ENCODE assay signal across 8 cellular contexts in genomic region chr5:133052317-133053175, GRCh38. TPM values are rescaled to one million over a fixed set of nuclear protein-coding genes. Genes with fewer than 3 reads are reported as not detected.
DNase-seq lines count a peak whose midpoint lies in the region; ATAC-seq and TF ChIP-seq lines count a peak whose summit lies in the region.

No MANE protein-coding gene starts in this region.

- peak overlapping the region; percentile 97 for H3K9ac ChIP-seq in OCI-LY3 (ENCODE audit: low read length)

- H2AFZ ChIP-seq in OCI-LY3 (ENCODE audit: low read depth, low read length): no peak overlapping the region; the same call in 1 of the 2 replicates

- no peaks in the 10 kb centered on the region for H3K36me3 ChIP-seq in OCI-LY3 (replicated peaks; ENCODE audit: low read depth, low read length)

- H3K4me1 ChIP-seq in OCI-LY3 (ENCODE audit: low read length): peaks cover 16% of the 10 kb centered on the region

- TF ChIP-seq CTCF in OCI-LY3 (IDR thresholded peaks at IDR 0.05; ENCODE audit: low read depth, low read length) (no peak), fibroblast of mammary gland (conservative IDR thresholded peaks at IDR 0.05; ENCODE audit: control insufficient read depth, insufficient read depth, low read depth, low read length) (no peak), natural killer cell (IDR thresholded peaks at IDR 0.05) (no peak)

- H3K79me2 ChIP-seq in OCI-LY3 (ENCODE audit: low read length): peaks cover 72% of the 10 kb centered on the region

- peak overlapping the region; percentile 85 for H3K4me2 ChIP-seq in OCI-LY3 (ENCODE audit: low read length)

- H3K4me3 Mint-ChIP-seq in activated T-cell treated with anti-CD3 and anti-CD28 coated beads, Interleukin-2, amount 50 U/mL, for 72 hours: peak overlapping the region; percentile 86 to 96
- H3K4me3 Mint-ChIP-seq in natural killer cell: peak overlapping the region; percentile 91
- H3K4me3 Mint-ChIP-seq in stimulated activated naive CD8-positive, alpha-beta T cell treated with anti-CD3 and anti-CD28 coated beads, Interleukin-15, amount 100 ng/mL, for 72 hours: peak overlapping the region; percentile 91 to 97

- H3K4me1 Mint-ChIP-seq in activated T-cell treated with anti-CD3 and anti-CD28 coated beads, Interleukin-2, amount 50 U/mL, for 72 hours (ENCODE audit: low read depth): peaks cover 69% of the 10 kb centered on the region
- H3K4me1 Mint-ChIP-seq in natural killer cell: peaks cover 31 to 42% of the 10 kb centered on the region in 2 donors
- H3K4me1 Mint-ChIP-seq in stimulated activated naive CD8-positive, alpha-beta T cell treated with anti-CD3 and anti-CD28 coated beads, Interleukin-15, amount 100 ng/mL, for 72 hours: peaks cover 79% of the 10 kb centered on the region

- H3K27me3 ChIP-seq in OCI-LY3 (ENCODE audit: low read depth, low read length): no peaks in the 10 kb centered on the region

- DNase-seq in AG08396 (ENCODE audit: low spot score) (peak; percentile 74), fibroblast of mammary gland (ENCODE audit: low read depth) (peak; percentile 53), natural killer cell (peak; percentile 47)
- DNase-seq in activated T-cell treated with anti-CD3 and anti-CD28 coated beads, Interleukin-2, amount 50 U/mL, for 72 hours: peak; percentile 78 to 81
- DNase-seq in stimulated activated naive CD8-positive, alpha-beta T cell treated with anti-CD3 and anti-CD28 coated beads, Interleukin-15, amount 100 ng/mL, for 72 hours: peak; percentile 57 to 72

- H3K27me3 Mint-ChIP-seq in activated T-cell treated with anti-CD3 and anti-CD28 coated beads, Interleukin-2, amount 50 U/mL, for 72 hours (ENCODE audit: low read depth): no peaks in the 10 kb centered on the region
- H3K27me3 Mint-ChIP-seq in natural killer cell (ENCODE audit: low read depth in 2 of 2): no peaks in the 10 kb centered on the region
- H3K27me3 Mint-ChIP-seq in stimulated activated naive CD8-positive, alpha-beta T cell treated with anti-CD3 and anti-CD28 coated beads, Interleukin-15, amount 100 ng/mL, for 72 hours: no peaks in the 10 kb centered on the region

- peaks cover 22% of the 10 kb centered on the region for H4K20me1 ChIP-seq in OCI-LY3 (ENCODE audit: insufficient read depth, low read length)

- ATAC-seq in GM18520 (IDR thresholded peaks at IDR 0.05; ENCODE audit: unreplicated experiment) (peak; percentile 26), HG03045 (IDR thresholded peaks at IDR 0.05; ENCODE audit: unreplicated experiment) (peak; percentile 41), natural killer cell (peak in 2 of 3 donors; percentile 15 to 33)
- peak; percentile 20 to 44 for ATAC-seq in activated T-cell treated with anti-CD3 and anti-CD28 coated beads, Interleukin-2, amount 50 U/mL, for 72 hours (replicated peaks in 1 of 2)
- ATAC-seq in stimulated activated naive CD8-positive, alpha-beta T cell treated with anti-CD3 and anti-CD28 coated beads, Interleukin-15, amount 100 ng/mL, for 72 hours: peak; percentile 44

- peak overlapping the region; percentile 92 for H3K27ac Mint-ChIP-seq in activated T-cell treated with anti-CD3 and anti-CD28 coated beads, Interleukin-2, amount 50 U/mL, for 72 hours
- peak overlapping the region; percentile 98 to 99 for H3K27ac Mint-ChIP-seq in natural killer cell
- H3K27ac Mint-ChIP-seq in stimulated activated naive CD8-positive, alpha-beta T cell treated with anti-CD3 and anti-CD28 coated beads, Interleukin-15, amount 100 ng/mL, for 72 hours: peak overlapping the region; percentile 100

- H3K9me3 ChIP-seq in OCI-LY3 (ENCODE audit: insufficient read depth, low read length): no peaks in the 10 kb centered on the region

- intact Hi-C loops in natural killer cell (cut with micrococcal nuclease): no loop called here

- peaks cover 2 to 7% of the 10 kb centered on the region in 2 donors for H3K36me3 Mint-ChIP-seq in activated T-cell treated with anti-CD3 and anti-CD28 coated beads, Interleukin-2, amount 50 U/mL, for 72 hours (ENCODE audit: insufficient read depth in 2 of 2)
- H3K36me3 Mint-ChIP-seq in natural killer cell: no peaks in the 10 kb centered on the region

- H3K4me3 ChIP-seq in OCI-LY3 (ENCODE audit: low read length) (peak overlapping the region; percentile 100), fibroblast of mammary gland (ENCODE audit: control insufficient read depth, low read depth, low read length) (peak overlapping the region; percentile 97)

- H3K27ac ChIP-seq in OCI-LY3 (ENCODE audit: low read length): peak overlapping the region; percentile 89

- no peaks in the 10 kb centered on the region for H3K9me3 Mint-ChIP-seq in activated T-cell treated with anti-CD3 and anti-CD28 coated beads, Interleukin-2, amount 50 U/mL, for 72 hours
- H3K9me3 Mint-ChIP-seq in natural killer cell: no peaks in the 10 kb centered on the region
- H3K9me3 Mint-ChIP-seq in stimulated activated naive CD8-positive, alpha-beta T cell treated with anti-CD3 and anti-CD28 coated beads, Interleukin-15, amount 100 ng/mL, for 72 hours: no peaks in the 10 kb centered on the region

RNA-seq across cellular contexts. Expression of gene HSPA4, which starts 0.7 kb away (rescaled TPM):
- total RNA-seq in activated T-cell treated with anti-CD3 and anti-CD28 coated beads, Interleukin-2, amount 50 U/mL, for 72 hours: 100 to 1,000 TPM; 173 to 213 TPM
- total RNA-seq in natural killer cell: 10 to 100 TPM; 38.3 to 58.6 (median 43.0) TPM

RNA-seq across cellular contexts. Expression of gene ZCCHC10, which starts 26.2 kb away (rescaled TPM):
- 10 to 100 TPM; 23.7 to 30.6 TPM for total RNA-seq in activated T-cell treated with anti-CD3 and anti-CD28 coated beads, Interleukin-2, amount 50 U/mL, for 72 hours
- total RNA-seq in natural killer cell: 10 to 100 TPM; 18.4 to 20.5 (median 20.4) TPM

Comparison
In these comparisons a context has a peak if more than half of its experiments do, and no peak if none do; other contexts are left out.
1. Peak in every context shown above with its lines: DNase-seq, ATAC-seq, H3K4me3 ChIP-seq and H3K27ac ChIP-seq.